28 cellular contexts compared by ENCODE assay signal in genomic region chr4:54172156-54172555, GRCh38.
"Had no signal": no experiment of that assay in that cellular context is flagged by ENCODE, and none has a peak within 500 bp of the region (broad histone marks: within the 10 kb centered on the region; RNA-seq: fewer than 3 reads in every experiment).

No MANE protein-coding gene starts in this region.

- H3K4me1 Mint-ChIP-seq: mesothelial cell of epicardium; naive B cell; natural killer cell; nephron progenitor cell; neural progenitor cell; stimulated activated naive B cell treated with anti-CD40 and anti-IgM and Interleukin-4, amounts not matched to agents 10 μg/mL and 1 μg/mL and 100 μg/mL, for 72 hours had no signal

- H3K9ac ChIP-seq: neural progenitor cell, parathyroid adenoma had no signal

- H3K36me3 ChIP-seq: left ventricle myocardium inferior, neural progenitor cell, neutrophil, right atrium auricular region, right lobe of liver, stomach, thyroid gland, transverse colon, upper lobe of right lung, uterus had no signal

- H3K4me1 ChIP-seq: neural progenitor cell, parathyroid adenoma, psoas muscle, right atrium auricular region, stomach, thyroid gland, transverse colon, upper lobe of right lung, uterus had no signal

- H2AFZ ChIP-seq: neural progenitor cell, parathyroid adenoma had no signal

- H3K9me3 ChIP-seq: left ventricle myocardium inferior, neutrophil, psoas muscle, right atrium auricular region, right lobe of liver, testis, thyroid gland, transverse colon, upper lobe of right lung, uterus had no signal

- H3K27me3 ChIP-seq: neural progenitor cell, right atrium auricular region, right lobe of liver, stomach, testis, thyroid gland, transverse colon, upper lobe of right lung, uterus had no signal

- H3K4me3 ChIP-seq: left ventricle myocardium inferior, lung, neural progenitor cell, psoas muscle, right atrium auricular region, right lobe of liver, skin epidermis, stomach, testis, thyroid gland, transverse colon, upper lobe of right lung, uterus had no signal

- H3K9me3 Mint-ChIP-seq: natural killer cell, neural progenitor cell had no signal

- DNase-seq: islet precursor cell; left ventricle myocardium inferior; mesendoderm; naive B cell; natural killer cell; nephron progenitor cell; occipital lobe; psoas muscle; right lobe of liver; stimulated activated CD4-positive, alpha-beta T cell treated with anti-CD3 and anti-CD28 coated beads, Interleukin-12 subunit alpha, Interleukin-12 subunit beta, amount 100 ng/mL, for 4 hours; stimulated activated CD4-positive, alpha-beta T cell treated with anti-CD3 and anti-CD28 coated beads, Interleukin-15, amount 100 ng/mL, for 24 hours; stimulated activated CD4-positive, alpha-beta T cell treated with anti-CD3 and anti-CD28 coated beads, Interleukin-2, amount 100 ng/mL, for 24 hours; stimulated activated CD4-positive, alpha-beta T cell treated with anti-CD3 and anti-CD28 coated beads, Interleukin-4, amount 100 ng/mL, for 1 hour; stimulated activated naive B cell treated with anti-CD40 and anti-IgM and Interleukin-4, amounts not matched to agents 10 μg/mL and 1 μg/mL and 100 μg/mL, for 72 hours; stimulated activated naive CD8-positive, alpha-beta T cell treated with anti-CD3 and anti-CD28 coated beads, Interleukin-15, Interleukin-2, amounts not matched to agents 100 U/mL and 50 U/mL, for 24 hours; stomach; testis; thyroid gland; transverse colon; upper lobe of right lung; uterus had no signal

- H3K4me2 ChIP-seq: neural progenitor cell had no signal

- H3K36me3 Mint-ChIP-seq: mesothelial cell of epicardium; naive B cell; natural killer cell; neural progenitor cell; stimulated activated naive B cell treated with anti-CD40 and anti-IgM and Interleukin-4, amounts not matched to agents 10 μg/mL and 1 μg/mL and 100 μg/mL, for 72 hours had no signal

- H3K4me3 Mint-ChIP-seq: mesothelial cell of epicardium; natural killer cell; nephron progenitor cell; neural progenitor cell; stimulated activated naive B cell treated with anti-CD40 and anti-IgM and Interleukin-4, amounts not matched to agents 10 μg/mL and 1 μg/mL and 100 μg/mL, for 72 hours had no signal

- ATAC-seq: natural killer cell; psoas muscle; right lobe of liver; stimulated activated naive B cell treated with anti-CD40 and anti-IgM and Interleukin-4, amounts not matched to agents 10 μg/mL and 1 μg/mL and 100 μg/mL, for 72 hours; stimulated activated naive CD8-positive, alpha-beta T cell treated with anti-CD3 and anti-CD28 coated beads, Interleukin-15, Interleukin-2, amounts not matched to agents 100 U/mL and 50 U/mL, for 24 hours; upper lobe of right lung had no signal

- H3K79me2 ChIP-seq: parathyroid adenoma had no signal

- H3K27ac ChIP-seq: left ventricle myocardium inferior, neural progenitor cell, neutrophil, parathyroid adenoma, psoas muscle, right atrium auricular region, right lobe of liver, skin epidermis, stomach, thyroid gland, transverse colon, upper lobe of right lung, uterus had no signal

- H3K27ac Mint-ChIP-seq: mesothelial cell of epicardium; naive B cell; natural killer cell; nephron progenitor cell; neural progenitor cell; stimulated activated naive B cell treated with anti-CD40 and anti-IgM and Interleukin-4, amounts not matched to agents 10 μg/mL and 1 μg/mL and 100 μg/mL, for 72 hours had no signal
